Comparison of ENCODE assay signal across 1 cellular context in genomic region chr2:85760371-85760770, GRCh38.
TF ChIP-seq lines count a peak whose summit lies in the region.

No MANE protein-coding gene starts in this region.

TF ChIP-seq in liver, 16 proteins besides CTCF, POLR2A, EP300 and RAD21 (continued from another document):
- TF ChIP-seq FOXA1 (IDR thresholded peaks at IDR 0.05) = no peak
TF ChIP-seq in liver: peak in this region for 0.
